In the genomic region with DNA sequence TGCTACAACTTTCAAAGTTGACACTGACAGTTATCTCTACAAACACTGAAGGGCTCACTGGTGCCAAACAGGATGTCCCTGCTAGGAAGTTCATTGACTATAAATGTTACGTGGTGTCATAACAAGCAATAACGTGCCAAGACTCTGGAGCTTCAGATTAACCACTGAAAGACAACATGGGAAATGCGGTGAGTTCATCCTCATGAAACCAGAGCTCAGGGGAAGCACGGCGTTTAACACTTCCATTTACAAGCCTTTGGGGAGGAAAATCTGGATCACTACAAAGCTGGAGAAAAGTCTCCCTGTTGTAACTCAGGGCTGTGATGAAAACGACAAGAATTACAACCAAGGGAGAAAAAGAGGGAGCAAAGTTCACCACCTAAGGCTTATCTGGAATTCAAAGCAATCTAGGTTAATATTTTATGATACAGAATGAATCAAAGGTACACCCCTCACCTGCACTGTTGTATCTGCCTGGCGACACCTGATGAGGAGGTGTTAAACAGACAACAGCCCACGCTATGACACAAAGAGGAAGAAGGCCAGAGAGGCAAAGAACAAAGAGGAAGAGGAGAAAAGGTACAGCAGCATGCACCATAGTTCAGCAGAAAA, we compare ENCODE assay signal across 9 cellular contexts. TPM values are rescaled to one million over a fixed set of nuclear protein-coding genes. Genes with fewer than 3 reads are reported as not detected.
A peak's percentile ranks its signal among the peaks of the same experiment; 100 is the strongest.
DNase-seq lines count a peak whose midpoint lies in the region; ATAC-seq lines count a peak whose summit lies in the region.
"Had no signal": no experiment of that assay in that cellular context is flagged by ENCODE, and none has a peak within 500 bp of the region (broad histone marks: within the 10 kb centered on the region; RNA-seq: fewer than 3 reads in every experiment).

No MANE protein-coding gene starts in this region.

- H3K9ac ChIP-seq in Karpas-422 (ENCODE audit: low read length) = peak overlapping the region; percentile 15; the same call in 1 of the 2 replicates

- no peaks in the 10 kb centered on the region for H3K9me3 Mint-ChIP-seq in activated CD4-positive, alpha-beta T cell treated with anti-CD3 and anti-CD28 coated beads, Interleukin-2, amount 10 ng/mL, durations not matched to agents 24 days and 14 days
- H3K9me3 Mint-ChIP-seq in activated naive CD8-positive, alpha-beta T cell treated with anti-CD3 and anti-CD28 coated beads, Interleukin-2, amount 50 U/mL, for 24 hours = no peaks in the 10 kb centered on the region
- no peaks in the 10 kb centered on the region for H3K9me3 Mint-ChIP-seq in naive thymus-derived CD4-positive, alpha-beta T cell
- H3K9me3 Mint-ChIP-seq: T-helper 1 cell treated with Interleukin-12 subunit alpha and Interleukin-12 subunit beta and Interleukin-4 antibody, amounts not matched to agents 30 μg/mL and 1 μg/mL, for 36 hours had no signal

- H3K36me3 Mint-ChIP-seq in activated CD4-positive, alpha-beta T cell treated with anti-CD3 and anti-CD28 coated beads, Interleukin-2, amount 10 ng/mL, durations not matched to agents 24 days and 14 days (ENCODE audit: low read depth) = peaks cover 10% of the 10 kb centered on the region
- H3K36me3 Mint-ChIP-seq in activated naive CD8-positive, alpha-beta T cell treated with anti-CD3 and anti-CD28 coated beads, Interleukin-2, amount 50 U/mL, for 24 hours (ENCODE audit: low read depth) = peaks cover 13% of the 10 kb centered on the region
- peaks cover 0 to 13% (median 0%) of the 10 kb centered on the region in 5 donors for H3K36me3 Mint-ChIP-seq in naive thymus-derived CD4-positive, alpha-beta T cell

- no peak overlapping the region for H3K4me3 ChIP-seq in Karpas-422 (ENCODE audit: low read length)
- H3K4me3 ChIP-seq in naive thymus-derived CD4-positive, alpha-beta T cell (ENCODE audit: low read length) = no peak overlapping the region

- H3K36me3 ChIP-seq in Karpas-422 (ENCODE audit: insufficient read depth, low read length) = peaks cover 3% of the 10 kb centered on the region; the same call in 1 of the 2 replicates
- H3K36me3 ChIP-seq in naive thymus-derived CD4-positive, alpha-beta T cell (ENCODE audit: control insufficient read depth in 2 of 3, insufficient read depth in 3 of 3, low read length in 3 of 3) = peaks cover 0 to 6% (median 0%) of the 10 kb centered on the region in 3 experiments

- ATAC-seq in activated naive CD8-positive, alpha-beta T cell treated with anti-CD3 and anti-CD28 coated beads, Interleukin-2, amount 50 U/mL, for 24 hours = peak; percentile 50
- peak; percentile 55 for ATAC-seq in naive thymus-derived CD4-positive, alpha-beta T cell

- peak overlapping the region; percentile 51 for H3K4me2 ChIP-seq in Karpas-422 (ENCODE audit: low read depth, low read length, poor library complexity, severe bottlenecking)

- H3K4me1 ChIP-seq in Karpas-422 (ENCODE audit: low read length) = peaks cover 54% of the 10 kb centered on the region
- peaks cover 0 to 25% of the 10 kb centered on the region in 2 donors for H3K4me1 ChIP-seq in naive thymus-derived CD4-positive, alpha-beta T cell (ENCODE audit: control insufficient read depth in 2 of 2, insufficient read depth in 2 of 2, low read length in 2 of 2)

- peak overlapping the region; percentile 48 for H3K27ac ChIP-seq in Karpas-422 (ENCODE audit: low read length)
- peak overlapping the region; percentile 26 for H3K27ac ChIP-seq in naive thymus-derived CD4-positive, alpha-beta T cell (ENCODE audit: low read depth, low read length)

- no peaks in the 10 kb centered on the region for H4K20me1 ChIP-seq in Karpas-422 (ENCODE audit: insufficient read depth, low read depth, low read length)

- H2AFZ ChIP-seq in Karpas-422 (ENCODE audit: low read length) = no peak overlapping the region

- H3K27ac Mint-ChIP-seq in activated CD4-positive, alpha-beta T cell treated with anti-CD3 and anti-CD28 coated beads, Interleukin-2, amount 10 ng/mL, durations not matched to agents 24 days and 14 days = no peak overlapping the region
- H3K27ac Mint-ChIP-seq in activated naive CD8-positive, alpha-beta T cell treated with anti-CD3 and anti-CD28 coated beads, Interleukin-2, amount 50 U/mL, for 24 hours = no peak overlapping the region
- H3K27ac Mint-ChIP-seq in naive thymus-derived CD4-positive, alpha-beta T cell = no peak overlapping the region
- H3K27ac Mint-ChIP-seq: T-helper 1 cell treated with Interleukin-12 subunit alpha and Interleukin-12 subunit beta and Interleukin-4 antibody, amounts not matched to agents 30 μg/mL and 1 μg/mL, for 36 hours had no signal

- CTCF ChIA-PET in naive thymus-derived CD4-positive, alpha-beta T cell (lab: Charles Lee) = interaction anchor here (0.7 to 7.4 kb wide), 23 partner anchors 9 to 1110 kb away, joined by 3 to 242 read pairs (median 4); no protein-coding TSS in a partner anchor

- H3K27me3 ChIP-seq in Karpas-422 (ENCODE audit: low read length) = no peaks in the 10 kb centered on the region
- no peaks in the 10 kb centered on the region for H3K27me3 ChIP-seq in naive thymus-derived CD4-positive, alpha-beta T cell (ENCODE audit: control insufficient read depth in 2 of 2, insufficient read depth in 2 of 2, low read length in 2 of 2)

- no peaks in the 10 kb centered on the region for H3K9me3 ChIP-seq in Karpas-422 (ENCODE audit: low read length)
- no peaks in the 10 kb centered on the region for H3K9me3 ChIP-seq in naive thymus-derived CD4-positive, alpha-beta T cell (ENCODE audit: control insufficient read depth in 2 of 3, low read length in 3 of 3)

- no peaks in the 10 kb centered on the region for H3K9me2 ChIP-seq in Karpas-422 (replicated peaks; ENCODE audit: insufficient read depth, low read length)

- intact Hi-C loops in activated CD4-positive, alpha-beta T cell treated with anti-CD3 and anti-CD28 coated beads, Interleukin-2, amount 10 ng/mL, durations not matched to agents 24 days and 14 days (cut with micrococcal nuclease) = loop anchor here (1.0 to 10.0 kb wide), 11 partner anchors 28 to 1109 kb away; a partner anchor contains a TSS
- intact Hi-C loops in naive thymus-derived CD4-positive, alpha-beta T cell (cut with micrococcal nuclease) = loop anchor here (1.0 to 10.0 kb wide), 8 partner anchors 64 to 1110 kb away; a partner anchor contains a TSS

- no peak overlapping the region for H3K4me3 Mint-ChIP-seq in activated CD4-positive, alpha-beta T cell treated with anti-CD3 and anti-CD28 coated beads, Interleukin-2, amount 10 ng/mL, durations not matched to agents 24 days and 14 days
- no peak overlapping the region for H3K4me3 Mint-ChIP-seq in activated naive CD8-positive, alpha-beta T cell treated with anti-CD3 and anti-CD28 coated beads, Interleukin-2, amount 50 U/mL, for 24 hours
- H3K4me3 Mint-ChIP-seq in naive thymus-derived CD4-positive, alpha-beta T cell = no peak overlapping the region
- H3K4me3 Mint-ChIP-seq: T-helper 1 cell treated with Interleukin-12 subunit alpha and Interleukin-12 subunit beta and Interleukin-4 antibody, amounts not matched to agents 30 μg/mL and 1 μg/mL, for 36 hours had no signal

- H3K79me2 ChIP-seq in Karpas-422 (ENCODE audit: low read length) = peaks cover 28% of the 10 kb centered on the region

- peak; percentile 76 for DNase-seq in activated CD4-positive, alpha-beta T cell treated with anti-CD3 and anti-CD28 coated beads, Interleukin-2, amount 10 ng/mL, durations not matched to agents 24 days and 14 days
- no peak for DNase-seq in activated CD4-positive, alpha-beta T cell treated with anti-CD3 and anti-CD28 coated beads, Interleukin-2, amount 50 U/mL, for 4 hours
- peak; percentile 69 for DNase-seq in Karpas-422
- DNase-seq in activated naive CD8-positive, alpha-beta T cell treated with anti-CD3 and anti-CD28 coated beads, Interleukin-2, amount 50 U/mL, for 24 hours = no peak
- peak in 7 of 9 donors; percentile 22 to 54 (median 37) for DNase-seq in naive thymus-derived CD4-positive, alpha-beta T cell
- DNase-seq in mesenteric fat pad (ENCODE audit: low spot score) = no peak
- DNase-seq in SIG-M5 (lab: John Stamatoyannopoulos, UW) = no peak
- DNase-seq in NCI-H1694 (lab: John Stamatoyannopoulos, UW) = no peak

- H3K27me3 Mint-ChIP-seq in activated CD4-positive, alpha-beta T cell treated with anti-CD3 and anti-CD28 coated beads, Interleukin-2, amount 10 ng/mL, durations not matched to agents 24 days and 14 days = no peaks in the 10 kb centered on the region
- H3K27me3 Mint-ChIP-seq in activated naive CD8-positive, alpha-beta T cell treated with anti-CD3 and anti-CD28 coated beads, Interleukin-2, amount 50 U/mL, for 24 hours = no peaks in the 10 kb centered on the region
- H3K27me3 Mint-ChIP-seq in naive thymus-derived CD4-positive, alpha-beta T cell = no peaks in the 10 kb centered on the region

- peaks cover 19% of the 10 kb centered on the region for H3K4me1 Mint-ChIP-seq in activated CD4-positive, alpha-beta T cell treated with anti-CD3 and anti-CD28 coated beads, Interleukin-2, amount 10 ng/mL, durations not matched to agents 24 days and 14 days
- peaks cover 10% of the 10 kb centered on the region for H3K4me1 Mint-ChIP-seq in activated naive CD8-positive, alpha-beta T cell treated with anti-CD3 and anti-CD28 coated beads, Interleukin-2, amount 50 U/mL, for 24 hours
- H3K4me1 Mint-ChIP-seq in naive thymus-derived CD4-positive, alpha-beta T cell = peaks cover 0 to 10% (median 8%) of the 10 kb centered on the region in 7 donors

- POLR2A ChIA-PET in naive thymus-derived CD4-positive, alpha-beta T cell (lab: Charles Lee) = interaction anchor here (0.8 to 5.5 kb wide), 13 partner anchors 27 to 1111 kb away, joined by 3 to 73 read pairs (median 5); a partner anchor contains a TSS

RNA-seq across cellular contexts. Expression of a gene that starts 27.0 kb away (rescaled TPM):
- 46.8 and 47.2 TPM in 2 replicates for total RNA-seq in activated CD4-positive, alpha-beta T cell treated with anti-CD3 and anti-CD28 coated beads, Interleukin-2, amount 10 ng/mL, durations not matched to agents 24 days and 14 days
- 11.5 and 22.3 TPM in 2 replicates for total RNA-seq in Karpas-422 (2014; rRNA removed; shearing (Covaris generic); ENCODE audit: low replicate concordance)
- total RNA-seq in naive thymus-derived CD4-positive, alpha-beta T cell = 10 to 100 TPM; 14.1 to 34.3 (median 24.5) TPM
- polyA plus RNA-seq in naive thymus-derived CD4-positive, alpha-beta T cell = 10 to 100 TPM; 20.3 to 28.6 TPM
- total RNA-seq in mesenteric fat pad = 16.9 TPM

Comparison
In these comparisons a context has a peak if more than half of its experiments do, and no peak if none do; other contexts are left out.
1. DNase-seq: peak in activated CD4-positive, alpha-beta T cell treated with anti-CD3 and anti-CD28 coated beads, Interleukin-2, amount 10 ng/mL, durations not matched to agents 24 days and 14 days (single experiment), Karpas-422 (single experiment) and naive thymus-derived CD4-positive, alpha-beta T cell (7 of 9); none in activated CD4-positive, alpha-beta T cell treated with anti-CD3 and anti-CD28 coated beads, Interleukin-2, amount 50 U/mL, for 4 hours (0 of 2), activated naive CD8-positive, alpha-beta T cell treated with anti-CD3 and anti-CD28 coated beads, Interleukin-2, amount 50 U/mL, for 24 hours (single experiment), mesenteric fat pad (single experiment), SIG-M5 (single experiment) and NCI-H1694 (single experiment).